In genomic region chr7:47937711-47938573, GRCh38 we compare ENCODE assay signal across 9 cellular contexts. TPM values are rescaled to one million over a fixed set of nuclear protein-coding genes. Genes with fewer than 3 reads are reported as not detected.
A peak's percentile ranks its signal among the peaks of the same experiment; 100 is the strongest.
DNase-seq lines count a peak whose midpoint lies in the region; ATAC-seq and TF ChIP-seq lines count a peak whose summit lies in the region.
"Had no signal": no experiment of that assay in that cellular context is flagged by ENCODE, and none has a peak within 500 bp of the region (broad histone marks: within the 10 kb centered on the region; RNA-seq: fewer than 3 reads in every experiment).

No MANE protein-coding gene starts in this region.

- peak overlapping the region; percentile 32 for H3K4me2 ChIP-seq in DOHH2 (ENCODE audit: low read length)

- no peak overlapping the region for H3K27ac Mint-ChIP-seq in endothelial cell (ENCODE audit: unreplicated experiment)

- H3K9me3 ChIP-seq in DOHH2 (ENCODE audit: control insufficient read depth, insufficient read depth, low read length): no peaks in the 10 kb centered on the region

- ATAC-seq in GM19023 (IDR thresholded peaks at IDR 0.05; ENCODE audit: unreplicated experiment) (peak; percentile 42), HG02840 (IDR thresholded peaks at IDR 0.05; ENCODE audit: low FRiP score, unreplicated experiment) (peak; percentile 46)

- H3F3A ChIP-seq in DOHH2 (ENCODE audit: control insufficient read depth, insufficient read depth): no peaks in the 10 kb centered on the region

- peaks cover 6% of the 10 kb centered on the region for H3K36me3 Mint-ChIP-seq in endothelial cell (ENCODE audit: low read depth, unreplicated experiment)

- no peak overlapping the region for H3K4me3 Mint-ChIP-seq in endothelial cell (ENCODE audit: unreplicated experiment)

- H4K20me1 ChIP-seq in DOHH2 (ENCODE audit: control insufficient read depth, insufficient read depth, low read depth, low read length): no peaks in the 10 kb centered on the region

- peaks cover 25% of the 10 kb centered on the region for H3K4me1 Mint-ChIP-seq in endothelial cell (ENCODE audit: unreplicated experiment)

- TF ChIP-seq CTCF in DOHH2 (IDR thresholded peaks at IDR 0.05; ENCODE audit: low read depth, low read length, poor library complexity, severe bottlenecking): peak; percentile 39
- no peak for TF ChIP-seq CTCF in endothelial cell (IDR thresholded peaks at IDR 0.05; ENCODE audit: unreplicated experiment)

- peaks cover 20% of the 10 kb centered on the region for H3K4me1 ChIP-seq in DOHH2 (ENCODE audit: control insufficient read depth, low read length)

- no peaks in the 10 kb centered on the region for H3K36me3 ChIP-seq in DOHH2 (ENCODE audit: control insufficient read depth, low read length)

- H3K9me3 Mint-ChIP-seq in endothelial cell (ENCODE audit: unreplicated experiment): no peaks in the 10 kb centered on the region

- H3K4me3 ChIP-seq in DOHH2 (ENCODE audit: low read length): peak overlapping the region; percentile 13

- no peaks in the 10 kb centered on the region for H3K79me2 ChIP-seq in DOHH2 (ENCODE audit: control insufficient read depth, low read length)

- peaks cover 3% of the 10 kb centered on the region for H3K27me3 Mint-ChIP-seq in endothelial cell (ENCODE audit: unreplicated experiment)

- H3K9me2 ChIP-seq in DOHH2 (replicated peaks; ENCODE audit: control insufficient read depth, low read length): no peaks in the 10 kb centered on the region

- DNase-seq in MV-4-11 (lab: John Stamatoyannopoulos, UW): peak; percentile 28
- no peak for DNase-seq in NCI-H187 treated with DMSO at 0.1 percent for 48 hours (lab: John Stamatoyannopoulos, UW)
- DNase-seq in NCI-H774 (lab: John Stamatoyannopoulos, UW): no peak
- no peak for DNase-seq in NCI-H2081 (lab: John Stamatoyannopoulos, UW)
- no peak for DNase-seq in endothelial cell (ENCODE audit: low spot score)
- DNase-seq: small intestine had no signal

- no peak overlapping the region for H3K27ac ChIP-seq in DOHH2 (ENCODE audit: low read depth, low read length)

- H3K27me3 ChIP-seq in DOHH2 (ENCODE audit: control insufficient read depth, low read length): peaks cover 9% of the 10 kb centered on the region; the same call in 1 of the 2 replicates

RNA-seq across cellular contexts. Expression of gene PKD1L1, which starts 10.3 kb away (rescaled TPM):
- 4.8 TPM for total RNA-seq in endothelial cell (ENCODE audit: unreplicated experiment)

RNA-seq across cellular contexts. Expression of gene HUS1, which starts 41.5 kb away (rescaled TPM):
- total RNA-seq in endothelial cell (ENCODE audit: unreplicated experiment): 27.4 TPM
